14 cellular contexts compared by ENCODE assay signal in the genomic region with DNA sequence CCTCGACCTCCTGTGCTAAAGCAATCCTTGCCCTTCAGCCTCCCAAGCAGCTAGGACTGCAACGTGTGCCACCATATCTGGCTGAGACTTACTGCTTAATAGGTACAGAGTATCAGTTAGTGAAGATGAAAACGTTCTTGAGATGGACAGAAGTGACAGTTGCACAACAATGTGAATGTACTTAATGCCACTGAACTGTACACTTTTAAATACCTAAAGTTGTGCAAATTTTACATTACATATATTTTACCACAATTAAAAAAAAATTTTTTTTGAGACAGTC.
"Had no signal": no experiment of that assay in that cellular context is flagged by ENCODE, and none has a peak within 500 bp of the region (broad histone marks: within the 10 kb centered on the region; RNA-seq: fewer than 3 reads in every experiment).

No MANE protein-coding gene starts in this region.

- H3K27me3 ChIP-seq: cardiac muscle cell, tibial artery had no signal

- H3K27ac ChIP-seq: cardiac muscle cell, epithelial cell of prostate, tibial artery had no signal

- H3K36me3 Mint-ChIP-seq: natural killer cell had no signal

- H3K9me3 Mint-ChIP-seq: activated CD4-positive, alpha-beta T cell treated with anti-CD3 and anti-CD28 coated beads, Interleukin-2, amount 10 ng/mL, durations not matched to agents 7 days and 5 days; endodermal cell; natural killer cell; T-cell had no signal

- H3K27ac Mint-ChIP-seq: activated CD4-positive, alpha-beta T cell treated with anti-CD3 and anti-CD28 coated beads, Interleukin-2, amount 10 ng/mL, durations not matched to agents 7 days and 5 days; endodermal cell; natural killer cell; T-cell had no signal

- H3K9me3 ChIP-seq: tibial artery had no signal

- H3K36me3 ChIP-seq: cardiac muscle cell, tibial artery had no signal

- H3K4me3 Mint-ChIP-seq: activated CD4-positive, alpha-beta T cell treated with anti-CD3 and anti-CD28 coated beads, Interleukin-2, amount 10 ng/mL, durations not matched to agents 7 days and 5 days; activated naive CD8-positive, alpha-beta T cell; endodermal cell; natural killer cell; T-cell had no signal

- H3K27me3 Mint-ChIP-seq: activated CD4-positive, alpha-beta T cell treated with anti-CD3 and anti-CD28 coated beads, Interleukin-2, amount 10 ng/mL, durations not matched to agents 7 days and 5 days; activated naive CD8-positive, alpha-beta T cell; T-cell had no signal

- ATAC-seq: activated CD4-positive, CD25-positive, alpha-beta regulatory T cell treated with anti-CD3 and anti-CD28 coated beads, Interleukin-2, amount 50 U/mL, for 24 hours; left cardiac atrium; natural killer cell; T-cell had no signal

- DNase-seq: activated CD4-positive, alpha-beta T cell treated with anti-CD3 and anti-CD28 coated beads, Interleukin-2, amount 10 ng/mL, durations not matched to agents 7 days and 5 days; endodermal cell; glutamatergic neuron; hippocampal formation; left cardiac atrium; natural killer cell; stimulated activated CD4-positive, alpha-beta T cell treated with anti-CD3 and anti-CD28 coated beads, Interleukin-2, amount 100 ng/mL, for 24 hours; stimulated activated naive CD8-positive, alpha-beta T cell treated with anti-CD3 and anti-CD28 coated beads, Interleukin-15, Interleukin-2, amounts not matched to agents 100 U/mL and 50 U/mL, for 24 hours; T-cell; tibial artery had no signal

- H3K4me3 ChIP-seq: cardiac muscle cell, tibial artery had no signal
